17 cellular contexts compared by ENCODE assay signal in the genomic region with DNA sequence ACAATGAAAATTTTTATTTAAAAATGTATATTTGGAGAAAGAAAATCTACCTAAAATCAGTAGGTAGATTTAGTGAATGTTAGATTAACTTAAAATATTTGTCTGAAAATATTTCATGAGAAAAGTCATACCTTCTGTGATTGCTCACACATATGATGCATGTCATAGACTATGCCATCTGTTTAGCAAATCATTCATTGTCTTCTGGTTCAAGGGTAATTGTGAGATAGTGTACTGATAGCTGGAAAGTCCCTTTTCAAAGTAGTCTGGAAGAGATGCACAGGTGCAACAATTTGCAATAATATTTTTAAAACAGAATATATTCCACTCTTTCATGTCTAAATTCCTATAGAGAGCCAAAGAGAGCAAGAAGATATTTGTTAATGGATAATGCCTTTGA. TPM values are rescaled to one million over a fixed set of nuclear protein-coding genes. Genes with fewer than 3 reads are reported as not detected.
"Had no signal": no experiment of that assay in that cellular context is flagged by ENCODE, and none has a peak within 500 bp of the region (broad histone marks: within the 10 kb centered on the region; RNA-seq: fewer than 3 reads in every experiment).

No MANE protein-coding gene starts in this region.

- DNase-seq: activated B cell treated with CpG ODN at 0.5 μM for 24 hours; activated CD4-positive, alpha-beta T cell treated with anti-CD3 and anti-CD28 coated beads, Interleukin-2, amount 50 U/mL, for 1 hour; body of pancreas; central memory CD4-positive, alpha-beta T cell; effector CD4-positive, alpha-beta T cell; mesendoderm; stimulated activated CD4-positive, alpha-beta T cell treated with anti-CD3 and anti-CD28 coated beads, Interleukin-2, amount 100 ng/mL, for 24 hours; stimulated activated naive B cell treated with anti-CD40 and anti-IgM and Interleukin-4, amounts not matched to agents 10 μg/mL and 1 μg/mL and 100 μg/mL, for 72 hours had no signal

- FAIRE-seq: TTC549 had no signal

- H3K4me3 ChIP-seq: body of pancreas, coronary artery, gastroesophageal sphincter, prostate gland had no signal

- H3K9me3 ChIP-seq: body of pancreas, gastroesophageal sphincter, prostate gland had no signal

- ATAC-seq: body of pancreas; gastroesophageal sphincter; sciatic nerve; stimulated activated naive B cell treated with anti-CD40 and anti-IgM and Interleukin-4, amounts not matched to agents 10 μg/mL and 1 μg/mL and 100 μg/mL, for 72 hours had no signal

- H3K27ac ChIP-seq: body of pancreas, coronary artery, gastroesophageal sphincter, prostate gland had no signal

- H3K27ac Mint-ChIP-seq: activated B cell treated with CpG ODN at 0.5 μM for 24 hours; activated naive CD4-positive, alpha-beta T cell treated with anti-CD3 and anti-CD28 coated beads, Interleukin-2, amount 50 U/mL, for 24 hours; activated T-helper 2 cell treated with anti-CD3 and anti-CD28 coated beads, Interferon-gamma antibody, Interleukin-2, Interleukin-4, amounts not matched to agents 10 μg/mL and 5 μg/mL and 100 μg/mL, durations not matched to agents 14 hours and 24 hours and 36 hours; nephron; stimulated activated naive B cell treated with anti-CD40 and anti-IgM and Interleukin-4, amounts not matched to agents 10 μg/mL and 1 μg/mL and 100 μg/mL, for 72 hours; type B pancreatic cell had no signal

- H3K27me3 Mint-ChIP-seq: activated B cell treated with CpG ODN at 0.5 μM for 24 hours; stimulated activated naive B cell treated with anti-CD40 and anti-IgM and Interleukin-4, amounts not matched to agents 10 μg/mL and 1 μg/mL and 100 μg/mL, for 72 hours; type B pancreatic cell had no signal

- H3K4me1 ChIP-seq: body of pancreas, gastroesophageal sphincter, prostate gland had no signal

- H3K9me3 Mint-ChIP-seq: activated B cell treated with CpG ODN at 0.5 μM for 24 hours; activated T-helper 2 cell treated with anti-CD3 and anti-CD28 coated beads, Interferon-gamma antibody, Interleukin-2, Interleukin-4, amounts not matched to agents 10 μg/mL and 5 μg/mL and 100 μg/mL, durations not matched to agents 14 hours and 24 hours and 36 hours; stimulated activated naive B cell treated with anti-CD40 and anti-IgM and Interleukin-4, amounts not matched to agents 10 μg/mL and 1 μg/mL and 100 μg/mL, for 72 hours; type B pancreatic cell had no signal

- H3K4me1 Mint-ChIP-seq: activated B cell treated with CpG ODN at 0.5 μM for 24 hours; activated naive CD4-positive, alpha-beta T cell treated with anti-CD3 and anti-CD28 coated beads, Interleukin-2, amount 50 U/mL, for 24 hours; nephron; stimulated activated naive B cell treated with anti-CD40 and anti-IgM and Interleukin-4, amounts not matched to agents 10 μg/mL and 1 μg/mL and 100 μg/mL, for 72 hours had no signal

- H3K4me3 Mint-ChIP-seq: activated B cell treated with CpG ODN at 0.5 μM for 24 hours; activated naive CD4-positive, alpha-beta T cell treated with anti-CD3 and anti-CD28 coated beads, Interleukin-2, amount 50 U/mL, for 24 hours; nephron; stimulated activated naive B cell treated with anti-CD40 and anti-IgM and Interleukin-4, amounts not matched to agents 10 μg/mL and 1 μg/mL and 100 μg/mL, for 72 hours; type B pancreatic cell had no signal

- H3K36me3 Mint-ChIP-seq: activated naive CD4-positive, alpha-beta T cell treated with anti-CD3 and anti-CD28 coated beads, Interleukin-2, amount 50 U/mL, for 24 hours; stimulated activated naive B cell treated with anti-CD40 and anti-IgM and Interleukin-4, amounts not matched to agents 10 μg/mL and 1 μg/mL and 100 μg/mL, for 72 hours; type B pancreatic cell had no signal

- H3K36me3 ChIP-seq: gastroesophageal sphincter, prostate gland had no signal

- H3K27me3 ChIP-seq: body of pancreas, gastroesophageal sphincter had no signal

RNA-seq across cellular contexts. Expression of gene RNF217, which starts 21.0 kb away (rescaled TPM):
- total RNA-seq: activated B cell treated with CpG ODN at 0.5 μM for 24 hours had no signal
